Comparison of ENCODE assay signal across 1 cellular context in genomic region chr5:135386886-135387628, GRCh38.
TF ChIP-seq lines count a peak whose summit lies in the region.

No MANE protein-coding gene starts in this region.

TF ChIP-seq in endothelial cell of umbilical vein, 7 proteins besides CTCF, POLR2A, EP300 and RAD21:
- TF ChIP-seq FOS (IDR thresholded peaks at IDR 0.05; ENCODE audit: borderline replicate concordance, insufficient read depth, low read length) (no peak), POLR2AphosphoS5 (IDR thresholded peaks at IDR 0.05; ENCODE audit: insufficient read depth, low read depth, low read length) (peak; percentile 37)
